In the genomic region with DNA sequence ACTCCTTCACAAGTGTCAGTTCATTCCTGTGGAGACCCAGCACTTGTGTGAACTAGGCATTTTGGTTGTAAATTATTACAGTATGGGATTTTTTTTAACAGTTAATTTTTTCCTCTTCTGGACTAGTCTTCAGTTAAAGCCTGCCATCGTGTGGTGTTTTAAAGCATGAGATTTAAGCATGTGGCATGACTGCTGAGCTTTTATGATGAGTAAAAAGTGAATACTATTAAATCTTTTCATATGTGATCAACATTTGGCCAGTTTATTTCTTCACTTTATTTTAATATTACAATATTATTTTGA, we compare ENCODE assay signal across 8 cellular contexts. TPM values are rescaled to one million over a fixed set of nuclear protein-coding genes. Genes with fewer than 3 reads are reported as not detected.
DNase-seq lines count a peak whose midpoint lies in the region; ATAC-seq and TF ChIP-seq lines count a peak whose summit lies in the region.

No MANE protein-coding gene starts in this region.

- no peak overlapping the region for H3K4me2 ChIP-seq in neuronal stem cell (ENCODE audit: insufficient read depth, low read length, poor library complexity, severe bottlenecking)

- H4K8ac ChIP-seq in neuronal stem cell (ENCODE audit: low read depth, low read length) = no peak overlapping the region

- H3K27ac ChIP-seq in neuronal stem cell (replicated peaks; ENCODE audit: low read length) = no peak overlapping the region

- H2BK120ac ChIP-seq in neuronal stem cell (ENCODE audit: low read depth, low read length) = no peak overlapping the region

- peaks cover 8 to 85% of the 10 kb centered on the region in 2 donors for H3K36me3 ChIP-seq in neuronal stem cell (replicated peaks in 1 of 2; ENCODE audit: control insufficient read depth in 2 of 2, insufficient read depth in 2 of 2, low read length in 2 of 2)

- WGBS in neuronal stem cell (ENCODE audit: extremely low coverage in 2 of 2, insufficient read length in 2 of 2, insufficient replicate concordance in 1 of 2), 2 donors = no CpG with 5 or more reads among the region's 1 CpG

- peaks cover 16 to 26% (median 23%) of the 10 kb centered on the region in 3 donors for H3K4me1 Mint-ChIP-seq in naive B cell

- H3K4me1 ChIP-seq in neuronal stem cell (ENCODE audit: control insufficient read depth in 2 of 2, insufficient read depth in 1 of 2, low read depth in 1 of 2, low read length in 2 of 2) = no peaks in the 10 kb centered on the region

- H3K79me1 ChIP-seq in neuronal stem cell (ENCODE audit: low read depth, low read length) = peaks cover 4% of the 10 kb centered on the region

- H3K4ac ChIP-seq in neuronal stem cell (ENCODE audit: low read length) = no peak overlapping the region

- no peaks in the 10 kb centered on the region for H3K36me3 Mint-ChIP-seq in naive B cell

- H3K14ac ChIP-seq in neuronal stem cell (ENCODE audit: low read length) = no peak overlapping the region

- H2BK15ac ChIP-seq in neuronal stem cell (ENCODE audit: low read length) = no peak overlapping the region

- H3K9me3 Mint-ChIP-seq in naive B cell = no peaks in the 10 kb centered on the region

- no peak overlapping the region for H2BK5ac ChIP-seq in neuronal stem cell (ENCODE audit: low read length)

- no peak overlapping the region for H3K9ac ChIP-seq in neuronal stem cell (ENCODE audit: low read depth, low read length, poor library complexity)

- no peak overlapping the region for H4K91ac ChIP-seq in neuronal stem cell (ENCODE audit: low read depth, low read length, poor library complexity)

- no peak overlapping the region for H2AK5ac ChIP-seq in neuronal stem cell (ENCODE audit: low read depth, low read length)

- peak; percentile 49 for TF ChIP-seq CTCF in astrocyte of the cerebellum (IDR thresholded peaks at IDR 0.05; ENCODE audit: low read depth, low read length, missing control alignments)

- ATAC-seq in HG02938 (IDR thresholded peaks at IDR 0.05; ENCODE audit: unreplicated experiment) (peak; percentile 43), naive B cell (ENCODE audit: low read depth in 2 of 2) (peak in 1 of 2 donors; percentile 44)

- H2AFZ ChIP-seq in neuronal stem cell (ENCODE audit: low read length) = no peak overlapping the region

- H3K4me3 ChIP-seq in astrocyte of the cerebellum (ENCODE audit: low read depth, low read length) (no peak overlapping the region), neuronal stem cell (ENCODE audit: low read length in 2 of 2) (no peak overlapping the region)

- H3K23ac ChIP-seq in neuronal stem cell (ENCODE audit: low read depth, low read length, poor library complexity) = no peak overlapping the region

- H3K27ac Mint-ChIP-seq in naive B cell = no peak overlapping the region

- H3K18ac ChIP-seq in neuronal stem cell (ENCODE audit: low read length) = no peak overlapping the region

- H2BK12ac ChIP-seq in neuronal stem cell (ENCODE audit: low read length) = no peak overlapping the region

- H3K27me3 ChIP-seq in neuronal stem cell (ENCODE audit: control insufficient read depth in 3 of 3, insufficient read depth in 3 of 3, low read depth in 1 of 3, low read length in 3 of 3) = no peaks in the 10 kb centered on the region

- in situ Hi-C loops in astrocyte of the cerebellum (cut with HindIII; ENCODE audit: low sequenced_read_pairs) = no loop called here

- no peak overlapping the region for H3K4me3 Mint-ChIP-seq in naive B cell

- no peaks in the 10 kb centered on the region for H3K27me3 Mint-ChIP-seq in naive B cell

- DNase-seq in NCI-H446 (lab: John Stamatoyannopoulos, UW) (peak; percentile 5 to 31), NCI-H446 treated with DMSO at 0.1 percent for 48 hours (lab: John Stamatoyannopoulos, UW) (no peak), astrocyte of the cerebellum (ENCODE audit: low read depth) (peak; percentile 62), naive B cell (peak; percentile 11), neuronal stem cell (ENCODE audit: low spot score) (no peak), UCSD-AML1 (lab: John Stamatoyannopoulos, UW; ENCODE audit: unreplicated experiment) (no peak)
- no peak for DNase-seq in activated effector memory CD4-positive, alpha-beta T cell treated with anti-CD3 and anti-CD28 coated beads, Interleukin-2, amount 50 U/mL, for 16 hours

- peaks cover 0 to 6% of the 10 kb centered on the region in 2 donors for H3K9me3 ChIP-seq in neuronal stem cell (replicated peaks in 1 of 2; ENCODE audit: control insufficient read depth in 2 of 2, insufficient read depth in 1 of 2, low read depth in 1 of 2, low read length in 2 of 2)

RNA-seq across cellular contexts. Expression of a gene that starts 25.0 kb away (rescaled TPM):
- 1 to 10 TPM; 1.3 to 9.2 (median 6.8) TPM for polyA plus RNA-seq in naive B cell (ENCODE audit: low read depth in 6 of 6)
- polyA plus RNA-seq in neuronal stem cell (2013, experiment 1 of 2) = 133 TPM
- polyA plus RNA-seq in neuronal stem cell (2013, experiment 2 of 2) = 138 TPM

Comparison
In these comparisons a context has a peak if more than half of its experiments do, and no peak if none do; other contexts are left out.
1. DNase-seq: peak in NCI-H446 (2 of 2), astrocyte of the cerebellum (single experiment) and naive B cell (single experiment); none in NCI-H446 treated with DMSO at 0.1 percent for 48 hours (single experiment), activated effector memory CD4-positive, alpha-beta T cell treated with anti-CD3 and anti-CD28 coated beads, Interleukin-2, amount 50 U/mL, for 16 hours (single experiment), neuronal stem cell (single experiment) and UCSD-AML1 (single experiment).